Comparison of ENCODE assay signal across 1 cellular context in the genomic region with DNA sequence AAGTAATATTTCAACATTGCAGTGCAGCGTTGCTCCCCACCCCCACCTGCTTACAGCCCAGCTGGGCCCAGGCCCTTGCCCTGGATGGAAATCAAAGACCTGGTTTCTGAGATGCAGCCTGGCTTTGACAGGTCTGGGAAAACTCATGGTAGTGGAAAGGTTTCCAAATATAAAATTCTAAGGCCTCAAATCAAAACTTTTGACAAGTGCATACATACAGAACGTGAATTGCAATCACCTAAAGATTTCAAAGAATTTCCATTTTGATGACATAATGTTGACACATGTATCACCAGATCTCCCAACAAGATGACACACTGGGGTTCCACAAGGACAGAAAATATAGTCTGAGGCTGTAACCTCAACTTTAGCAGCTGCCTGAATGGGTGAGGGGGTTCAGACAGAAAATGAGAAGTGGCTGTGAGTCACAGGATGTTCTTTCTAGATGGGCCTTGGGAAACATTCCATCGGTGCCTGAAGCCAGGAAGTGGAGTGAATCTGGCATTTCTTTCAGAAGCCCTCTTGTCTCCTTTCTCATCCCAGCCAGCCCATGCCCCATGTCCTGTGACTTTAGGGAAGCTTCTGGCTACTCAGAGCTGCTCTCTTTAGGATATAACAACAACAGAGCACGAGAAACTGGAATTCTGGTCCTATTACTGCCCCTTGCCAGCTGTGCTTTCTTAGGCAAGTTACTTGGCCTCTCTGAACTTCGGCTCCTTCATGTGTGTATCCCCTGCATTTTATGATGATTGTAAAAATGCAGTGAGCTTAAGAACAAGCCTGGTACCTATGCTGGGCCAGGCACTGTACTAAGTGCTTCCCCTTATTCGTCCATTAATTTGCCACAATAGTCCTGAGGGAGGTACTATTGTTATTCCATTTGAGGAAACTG.
TF ChIP-seq lines count a peak whose summit lies in the region.

No MANE protein-coding gene starts in this region.

TF ChIP-seq in liver, 16 proteins besides CTCF, POLR2A, EP300 and RAD21 (continued from another document):
- TF ChIP-seq, protein P1, sequence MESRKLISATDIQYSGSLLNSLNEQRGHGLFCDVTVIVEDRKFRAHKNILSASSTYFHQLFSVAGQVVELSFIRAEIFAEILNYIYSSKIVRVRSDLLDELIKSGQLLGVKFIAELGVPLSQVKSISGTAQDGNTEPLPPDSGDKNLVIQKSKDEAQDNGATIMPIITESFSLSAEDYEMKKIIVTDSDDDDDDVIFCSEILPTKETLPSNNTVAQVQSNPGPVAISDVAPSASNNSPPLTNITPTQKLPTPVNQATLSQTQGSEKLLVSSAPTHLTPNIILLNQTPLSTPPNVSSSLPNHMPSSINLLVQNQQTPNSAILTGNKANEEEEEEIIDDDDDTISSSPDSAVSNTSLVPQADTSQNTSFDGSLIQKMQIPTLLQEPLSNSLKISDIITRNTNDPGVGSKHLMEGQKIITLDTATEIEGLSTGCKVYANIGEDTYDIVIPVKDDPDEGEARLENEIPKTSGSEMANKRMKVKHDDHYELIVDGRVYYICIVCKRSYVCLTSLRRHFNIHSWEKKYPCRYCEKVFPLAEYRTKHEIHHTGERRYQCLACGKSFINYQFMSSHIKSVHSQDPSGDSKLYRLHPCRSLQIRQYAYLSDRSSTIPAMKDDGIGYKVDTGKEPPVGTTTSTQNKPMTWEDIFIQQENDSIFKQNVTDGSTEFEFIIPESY (IDR thresholded peaks at IDR 0.05), result no peak
- TF ChIP-seq SP1 (IDR thresholded peaks at IDR 0.05) (peak; percentile 11), GABPA (IDR thresholded peaks at IDR 0.05 in 1 of 2, conservative IDR thresholded peaks at IDR 0.05 in 1 of 2) (no peak), NR2F2 (IDR thresholded peaks at IDR 0.05) (no peak), EGR1 (IDR thresholded peaks at IDR 0.05; ENCODE audit: low read depth in 2 of 2) (peak in 1 of 2 donors; percentile 18), FOXA1 (IDR thresholded peaks at IDR 0.05) (no peak)
- TF ChIP-seq, protein P2, sequence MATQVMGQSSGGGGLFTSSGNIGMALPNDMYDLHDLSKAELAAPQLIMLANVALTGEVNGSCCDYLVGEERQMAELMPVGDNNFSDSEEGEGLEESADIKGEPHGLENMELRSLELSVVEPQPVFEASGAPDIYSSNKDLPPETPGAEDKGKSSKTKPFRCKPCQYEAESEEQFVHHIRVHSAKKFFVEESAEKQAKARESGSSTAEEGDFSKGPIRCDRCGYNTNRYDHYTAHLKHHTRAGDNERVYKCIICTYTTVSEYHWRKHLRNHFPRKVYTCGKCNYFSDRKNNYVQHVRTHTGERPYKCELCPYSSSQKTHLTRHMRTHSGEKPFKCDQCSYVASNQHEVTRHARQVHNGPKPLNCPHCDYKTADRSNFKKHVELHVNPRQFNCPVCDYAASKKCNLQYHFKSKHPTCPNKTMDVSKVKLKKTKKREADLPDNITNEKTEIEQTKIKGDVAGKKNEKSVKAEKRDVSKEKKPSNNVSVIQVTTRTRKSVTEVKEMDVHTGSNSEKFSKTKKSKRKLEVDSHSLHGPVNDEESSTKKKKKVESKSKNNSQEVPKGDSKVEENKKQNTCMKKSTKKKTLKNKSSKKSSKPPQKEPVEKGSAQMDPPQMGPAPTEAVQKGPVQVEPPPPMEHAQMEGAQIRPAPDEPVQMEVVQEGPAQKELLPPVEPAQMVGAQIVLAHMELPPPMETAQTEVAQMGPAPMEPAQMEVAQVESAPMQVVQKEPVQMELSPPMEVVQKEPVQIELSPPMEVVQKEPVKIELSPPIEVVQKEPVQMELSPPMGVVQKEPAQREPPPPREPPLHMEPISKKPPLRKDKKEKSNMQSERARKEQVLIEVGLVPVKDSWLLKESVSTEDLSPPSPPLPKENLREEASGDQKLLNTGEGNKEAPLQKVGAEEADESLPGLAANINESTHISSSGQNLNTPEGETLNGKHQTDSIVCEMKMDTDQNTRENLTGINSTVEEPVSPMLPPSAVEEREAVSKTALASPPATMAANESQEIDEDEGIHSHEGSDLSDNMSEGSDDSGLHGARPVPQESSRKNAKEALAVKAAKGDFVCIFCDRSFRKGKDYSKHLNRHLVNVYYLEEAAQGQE (IDR thresholded peaks at IDR 0.05), result no peak
